Comparison of ENCODE assay signal across 1 cellular context in genomic region chr14:74085047-74085637, GRCh38.
TF ChIP-seq lines count a peak whose summit lies in the region.

No MANE protein-coding gene starts in this region.

TF ChIP-seq in SK-N-SH, 30 proteins besides CTCF, POLR2A, EP300 and RAD21 (continued from another document):
- no peak for TF ChIP-seq RFX5 (IDR thresholded peaks at IDR 0.05; ENCODE audit: low read length)
- no peak for TF ChIP-seq RCOR1 (IDR thresholded peaks at IDR 0.05; ENCODE audit: low read length)
- TF ChIP-seq POLR2AphosphoS5 (IDR thresholded peaks at IDR 0.05; ENCODE audit: low read depth, low read length) = no peak
- TF ChIP-seq MAX (IDR thresholded peaks at IDR 0.05; ENCODE audit: low read depth) = no peak
- peak; percentile 59; the same call in 1 of the 2 replicates for TF ChIP-seq YY1 (IDR thresholded peaks at IDR 0.05; ENCODE audit: low read depth)
- no peak for TF ChIP-seq ELF1 (IDR thresholded peaks at IDR 0.05)
- no peak for TF ChIP-seq NFIC (IDR thresholded peaks at IDR 0.05; ENCODE audit: borderline replicate concordance)
- no peak for TF ChIP-seq ZBTB33 (IDR thresholded peaks at IDR 0.05; ENCODE audit: borderline replicate concordance, low read depth)
- TF ChIP-seq FOSL2 (IDR thresholded peaks at IDR 0.05; ENCODE audit: borderline replicate concordance, low read depth) = no peak
- TF ChIP-seq JUND (IDR thresholded peaks at IDR 0.05) = no peak
